Comparison of ENCODE assay signal across 1 cellular context in the genomic region with DNA sequence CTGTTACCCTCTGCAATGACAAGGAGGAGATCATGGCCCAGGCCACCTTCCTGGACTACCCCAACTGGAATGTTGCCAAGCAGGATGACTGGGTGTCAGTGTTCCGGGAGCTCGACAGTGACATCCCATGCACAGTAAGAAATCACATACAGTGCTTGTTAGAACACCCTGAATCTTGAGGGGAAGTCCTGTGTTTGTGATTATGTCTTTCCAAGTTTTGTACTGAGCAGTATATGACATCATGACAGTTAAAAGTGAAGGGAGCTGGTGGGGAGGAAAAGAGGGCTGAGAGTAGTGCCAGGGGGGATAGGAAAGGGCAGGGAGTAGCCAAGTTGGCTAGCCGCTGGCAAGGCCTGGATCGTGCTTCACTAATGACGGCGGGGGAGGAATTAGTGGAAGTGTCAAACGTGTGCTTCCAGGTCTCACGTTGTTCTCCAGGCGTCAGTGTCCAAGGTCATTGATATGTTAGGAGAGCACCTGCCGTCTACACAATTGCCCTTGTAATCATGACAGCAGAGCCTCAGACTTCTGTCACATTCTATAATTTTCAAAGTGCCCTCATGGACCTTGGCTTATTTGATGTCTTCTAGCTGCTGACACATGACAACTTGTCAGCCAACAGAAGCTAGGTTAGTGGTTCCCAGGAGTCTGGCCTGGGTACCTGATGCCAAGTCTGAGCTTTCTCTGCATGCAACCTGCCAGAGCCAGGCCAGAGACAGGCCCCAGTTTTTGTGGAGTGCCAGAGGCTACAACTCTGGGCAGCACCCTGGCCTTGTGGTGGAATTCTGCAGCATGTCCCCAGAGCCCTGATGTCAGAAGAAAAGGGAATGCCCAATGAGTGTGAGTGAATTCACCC.
TF ChIP-seq lines count a peak whose summit lies in the region.

No MANE protein-coding gene starts in this region.

TF ChIP-seq in K562, 482 proteins besides CTCF, POLR2A, EP300 and RAD21:
- TF ChIP-seq ARID2 (IDR thresholded peaks at IDR 0.05): no peak
- peak; percentile 24; the same call in 1 of the 2 replicates for TF ChIP-seq C11orf30 (IDR thresholded peaks at IDR 0.05; ENCODE audit: low read depth)
- TF ChIP-seq, protein P1, sequence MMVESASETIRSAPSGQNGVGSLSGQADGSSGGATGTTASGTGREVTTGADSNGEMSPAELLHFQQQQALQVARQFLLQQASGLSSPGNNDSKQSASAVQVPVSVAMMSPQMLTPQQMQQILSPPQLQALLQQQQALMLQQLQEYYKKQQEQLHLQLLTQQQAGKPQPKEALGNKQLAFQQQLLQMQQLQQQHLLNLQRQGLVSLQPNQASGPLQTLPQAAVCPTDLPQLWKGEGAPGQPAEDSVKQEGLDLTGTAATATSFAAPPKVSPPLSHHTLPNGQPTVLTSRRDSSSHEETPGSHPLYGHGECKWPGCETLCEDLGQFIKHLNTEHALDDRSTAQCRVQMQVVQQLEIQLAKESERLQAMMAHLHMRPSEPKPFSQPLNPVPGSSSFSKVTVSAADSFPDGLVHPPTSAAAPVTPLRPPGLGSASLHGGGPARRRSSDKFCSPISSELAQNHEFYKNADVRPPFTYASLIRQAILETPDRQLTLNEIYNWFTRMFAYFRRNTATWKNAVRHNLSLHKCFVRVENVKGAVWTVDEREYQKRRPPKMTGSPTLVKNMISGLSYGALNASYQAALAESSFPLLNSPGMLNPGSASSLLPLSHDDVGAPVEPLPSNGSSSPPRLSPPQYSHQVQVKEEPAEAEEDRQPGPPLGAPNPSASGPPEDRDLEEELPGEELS (CRISPR knock-in tag; IDR thresholded peaks at IDR 0.05; ENCODE audit: borderline replicate concordance): no peak
- TF ChIP-seq MAFK (IDR thresholded peaks at IDR 0.05; ENCODE audit: low read length): 0 out of 2 replicates have a peak, but pooled peaks have one; percentile 15
- TF ChIP-seq ZNF41 (CRISPR knock-in tag; conservative IDR thresholded peaks at IDR 0.05): no peak
- TF ChIP-seq CCAR2 (IDR thresholded peaks at IDR 0.05; ENCODE audit: low read depth, low read length): no peak
- no peak for TF ChIP-seq CHD7 (IDR thresholded peaks at IDR 0.05; ENCODE audit: low read depth, low read length)
- TF ChIP-seq SMAD4 (CRISPR knock-in tag; conservative IDR thresholded peaks at IDR 0.05): no peak
- peak; percentile 74 for TF ChIP-seq NFE2 (IDR thresholded peaks at IDR 0.05; ENCODE audit: low read depth)
- no peak for TF ChIP-seq NBN (IDR thresholded peaks at IDR 0.05; ENCODE audit: low read depth)
- TF ChIP-seq, protein P2, sequence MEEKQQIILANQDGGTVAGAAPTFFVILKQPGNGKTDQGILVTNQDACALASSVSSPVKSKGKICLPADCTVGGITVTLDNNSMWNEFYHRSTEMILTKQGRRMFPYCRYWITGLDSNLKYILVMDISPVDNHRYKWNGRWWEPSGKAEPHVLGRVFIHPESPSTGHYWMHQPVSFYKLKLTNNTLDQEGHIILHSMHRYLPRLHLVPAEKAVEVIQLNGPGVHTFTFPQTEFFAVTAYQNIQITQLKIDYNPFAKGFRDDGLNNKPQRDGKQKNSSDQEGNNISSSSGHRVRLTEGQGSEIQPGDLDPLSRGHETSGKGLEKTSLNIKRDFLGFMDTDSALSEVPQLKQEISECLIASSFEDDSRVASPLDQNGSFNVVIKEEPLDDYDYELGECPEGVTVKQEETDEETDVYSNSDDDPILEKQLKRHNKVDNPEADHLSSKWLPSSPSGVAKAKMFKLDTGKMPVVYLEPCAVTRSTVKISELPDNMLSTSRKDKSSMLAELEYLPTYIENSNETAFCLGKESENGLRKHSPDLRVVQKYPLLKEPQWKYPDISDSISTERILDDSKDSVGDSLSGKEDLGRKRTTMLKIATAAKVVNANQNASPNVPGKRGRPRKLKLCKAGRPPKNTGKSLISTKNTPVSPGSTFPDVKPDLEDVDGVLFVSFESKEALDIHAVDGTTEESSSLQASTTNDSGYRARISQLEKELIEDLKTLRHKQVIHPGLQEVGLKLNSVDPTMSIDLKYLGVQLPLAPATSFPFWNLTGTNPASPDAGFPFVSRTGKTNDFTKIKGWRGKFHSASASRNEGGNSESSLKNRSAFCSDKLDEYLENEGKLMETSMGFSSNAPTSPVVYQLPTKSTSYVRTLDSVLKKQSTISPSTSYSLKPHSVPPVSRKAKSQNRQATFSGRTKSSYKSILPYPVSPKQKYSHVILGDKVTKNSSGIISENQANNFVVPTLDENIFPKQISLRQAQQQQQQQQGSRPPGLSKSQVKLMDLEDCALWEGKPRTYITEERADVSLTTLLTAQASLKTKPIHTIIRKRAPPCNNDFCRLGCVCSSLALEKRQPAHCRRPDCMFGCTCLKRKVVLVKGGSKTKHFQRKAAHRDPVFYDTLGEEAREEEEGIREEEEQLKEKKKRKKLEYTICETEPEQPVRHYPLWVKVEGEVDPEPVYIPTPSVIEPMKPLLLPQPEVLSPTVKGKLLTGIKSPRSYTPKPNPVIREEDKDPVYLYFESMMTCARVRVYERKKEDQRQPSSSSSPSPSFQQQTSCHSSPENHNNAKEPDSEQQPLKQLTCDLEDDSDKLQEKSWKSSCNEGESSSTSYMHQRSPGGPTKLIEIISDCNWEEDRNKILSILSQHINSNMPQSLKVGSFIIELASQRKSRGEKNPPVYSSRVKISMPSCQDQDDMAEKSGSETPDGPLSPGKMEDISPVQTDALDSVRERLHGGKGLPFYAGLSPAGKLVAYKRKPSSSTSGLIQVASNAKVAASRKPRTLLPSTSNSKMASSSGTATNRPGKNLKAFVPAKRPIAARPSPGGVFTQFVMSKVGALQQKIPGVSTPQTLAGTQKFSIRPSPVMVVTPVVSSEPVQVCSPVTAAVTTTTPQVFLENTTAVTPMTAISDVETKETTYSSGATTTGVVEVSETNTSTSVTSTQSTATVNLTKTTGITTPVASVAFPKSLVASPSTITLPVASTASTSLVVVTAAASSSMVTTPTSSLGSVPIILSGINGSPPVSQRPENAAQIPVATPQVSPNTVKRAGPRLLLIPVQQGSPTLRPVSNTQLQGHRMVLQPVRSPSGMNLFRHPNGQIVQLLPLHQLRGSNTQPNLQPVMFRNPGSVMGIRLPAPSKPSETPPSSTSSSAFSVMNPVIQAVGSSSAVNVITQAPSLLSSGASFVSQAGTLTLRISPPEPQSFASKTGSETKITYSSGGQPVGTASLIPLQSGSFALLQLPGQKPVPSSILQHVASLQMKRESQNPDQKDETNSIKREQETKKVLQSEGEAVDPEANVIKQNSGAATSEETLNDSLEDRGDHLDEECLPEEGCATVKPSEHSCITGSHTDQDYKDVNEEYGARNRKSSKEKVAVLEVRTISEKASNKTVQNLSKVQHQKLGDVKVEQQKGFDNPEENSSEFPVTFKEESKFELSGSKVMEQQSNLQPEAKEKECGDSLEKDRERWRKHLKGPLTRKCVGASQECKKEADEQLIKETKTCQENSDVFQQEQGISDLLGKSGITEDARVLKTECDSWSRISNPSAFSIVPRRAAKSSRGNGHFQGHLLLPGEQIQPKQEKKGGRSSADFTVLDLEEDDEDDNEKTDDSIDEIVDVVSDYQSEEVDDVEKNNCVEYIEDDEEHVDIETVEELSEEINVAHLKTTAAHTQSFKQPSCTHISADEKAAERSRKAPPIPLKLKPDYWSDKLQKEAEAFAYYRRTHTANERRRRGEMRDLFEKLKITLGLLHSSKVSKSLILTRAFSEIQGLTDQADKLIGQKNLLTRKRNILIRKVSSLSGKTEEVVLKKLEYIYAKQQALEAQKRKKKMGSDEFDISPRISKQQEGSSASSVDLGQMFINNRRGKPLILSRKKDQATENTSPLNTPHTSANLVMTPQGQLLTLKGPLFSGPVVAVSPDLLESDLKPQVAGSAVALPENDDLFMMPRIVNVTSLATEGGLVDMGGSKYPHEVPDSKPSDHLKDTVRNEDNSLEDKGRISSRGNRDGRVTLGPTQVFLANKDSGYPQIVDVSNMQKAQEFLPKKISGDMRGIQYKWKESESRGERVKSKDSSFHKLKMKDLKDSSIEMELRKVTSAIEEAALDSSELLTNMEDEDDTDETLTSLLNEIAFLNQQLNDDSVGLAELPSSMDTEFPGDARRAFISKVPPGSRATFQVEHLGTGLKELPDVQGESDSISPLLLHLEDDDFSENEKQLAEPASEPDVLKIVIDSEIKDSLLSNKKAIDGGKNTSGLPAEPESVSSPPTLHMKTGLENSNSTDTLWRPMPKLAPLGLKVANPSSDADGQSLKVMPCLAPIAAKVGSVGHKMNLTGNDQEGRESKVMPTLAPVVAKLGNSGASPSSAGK (IDR thresholded peaks at IDR 0.05): no peak
- TF ChIP-seq ZNF354B (CRISPR knock-in tag; IDR thresholded peaks at IDR 0.05): no peak
- TF ChIP-seq SP2 (IDR thresholded peaks at IDR 0.05; ENCODE audit: extremely low read depth, low read depth, low read length, poor library complexity, severe bottlenecking): no peak
- TF ChIP-seq NFIC (IDR thresholded peaks at IDR 0.05): peak; percentile 85
TF ChIP-seq in K562: peak in this region for 4.
